ENCODE assay signal across 1 cellular context in genomic region chr22:32473388-32473952, GRCh38.
TF ChIP-seq lines count a peak whose summit lies in the region.

No MANE protein-coding gene starts in this region.

TF ChIP-seq in HEK293, 187 proteins besides CTCF, POLR2A, EP300 and RAD21 (continued from another document):
- TF ChIP-seq ZBTB17 (tag by site-specific recombination; IDR thresholded peaks at IDR 0.05) (peak; percentile 57; the same call in 1 of the 2 replicates), ZNF692 (tag by site-specific recombination; IDR thresholded peaks at IDR 0.05) (0 out of 2 replicates have a peak, but pooled peaks have one; percentile 23)
